ENCODE assay signal across 18 cellular contexts in genomic region chr5:103291606-103292005, GRCh38. TPM values are rescaled to one million over a fixed set of nuclear protein-coding genes. Genes with fewer than 3 reads are reported as not detected.
DNase-seq lines count a peak whose midpoint lies in the region; ATAC-seq and TF ChIP-seq lines count a peak whose summit lies in the region.
"Had no signal": no experiment of that assay in that cellular context is flagged by ENCODE, and none has a peak within 500 bp of the region (broad histone marks: within the 10 kb centered on the region; RNA-seq: fewer than 3 reads in every experiment).

No MANE protein-coding gene starts in this region.

- no peak for ATAC-seq in GM18498 (IDR thresholded peaks at IDR 0.05; ENCODE audit: unreplicated experiment)
- ATAC-seq: A549; CD8-positive, alpha-beta T cell had no signal

- TF ChIP-seq POLR2A in sigmoid colon (IDR thresholded peaks at IDR 0.05) = no peak
- TF ChIP-seq POLR2A in ovary (IDR thresholded peaks at IDR 0.05) = no peak

- peak; percentile 28 for DNase-seq in Ammon's horn (ENCODE audit: low spot score)
- DNase-seq in substantia nigra (lab: John Stamatoyannopoulos, UW) = peak in 3 of 49 donors; percentile 10 to 11 (median 11)
- DNase-seq in stimulated activated CD4-positive, alpha-beta T cell treated with anti-CD3 and anti-CD28 coated beads, Interleukin-12 subunit alpha, Interleukin-12 subunit beta, amount 100 ng/mL, for 4 hours = no peak
- no peak for DNase-seq in sigmoid colon
- DNase-seq in ovary = no peak
- DNase-seq: Calu3; CD8-positive, alpha-beta T cell; DMS79 treated with DMSO at 0.1 percent for 48 hours; GF-D8; GM23248; HCEC 1CT; IMR-90 had no signal

- intact Hi-C loops in sigmoid colon (cut with DNase I) = no loop called here
- intact Hi-C loops in ovary (cut with DNase I) = no loop called here

- H3K27me3 ChIP-seq in layer of hippocampus (ENCODE audit: control insufficient read depth, insufficient read depth, low read length) (no peaks in the 10 kb centered on the region), sigmoid colon (no peaks in the 10 kb centered on the region), ovary (no peaks in the 10 kb centered on the region)
- H3K27me3 ChIP-seq: BLaER1 treated with 17β-estradiol and CSF1 and Interleukin-3, amounts not matched to agents 10 nM and 100 nM had no signal

- TF ChIP-seq EP300 in sigmoid colon (IDR thresholded peaks at IDR 0.05) (no peak), ovary (IDR thresholded peaks at IDR 0.05) (no peak)

- TF ChIP-seq CTCF in sigmoid colon (IDR thresholded peaks at IDR 0.05) (no peak), ovary (IDR thresholded peaks at IDR 0.05) (no peak)

- H3K4me1 ChIP-seq in sigmoid colon (no peaks in the 10 kb centered on the region), ovary (ENCODE audit: insufficient read depth) (no peaks in the 10 kb centered on the region)
- H3K4me1 ChIP-seq: A549 had no signal

- H3K4me3 ChIP-seq in sigmoid colon (no peak overlapping the region), ovary (no peak overlapping the region)
- H3K4me3 ChIP-seq: A549; BLaER1 treated with 17β-estradiol and CSF1 and Interleukin-3, amounts not matched to agents 10 nM and 100 nM; GM23248 had no signal

- no peaks in the 10 kb centered on the region for H3K9me3 ChIP-seq in sigmoid colon
- H3K9me3 ChIP-seq in ovary = no peaks in the 10 kb centered on the region
- H3K9me3 ChIP-seq: A549; BLaER1 treated with 17β-estradiol and CSF1 and Interleukin-3, amounts not matched to agents 10 nM and 100 nM had no signal

- H3K27ac ChIP-seq in cingulate gyrus (ENCODE audit: low read depth, low read length) (peak overlapping the region; percentile 95), layer of hippocampus (ENCODE audit: low read depth, low read length) (peak overlapping the region; percentile 94), substantia nigra (ENCODE audit: low read depth, low read length, poor library complexity, severe bottlenecking) (peak overlapping the region; percentile 84), sigmoid colon (no peak overlapping the region), ovary (no peak overlapping the region)
- H3K27ac ChIP-seq: 22Rv1; A549; BLaER1 treated with 17β-estradiol and CSF1 and Interleukin-3, amounts not matched to agents 10 nM and 100 nM; GM23248 had no signal

- no peaks in the 10 kb centered on the region for H3K36me3 ChIP-seq in sigmoid colon
- no peaks in the 10 kb centered on the region for H3K36me3 ChIP-seq in ovary
- H3K36me3 ChIP-seq: BLaER1 treated with 17β-estradiol and CSF1 and Interleukin-3, amounts not matched to agents 10 nM and 100 nM had no signal

- 95% methylated on average over 4 of the region's 4 CpGs for WGBS in sigmoid colon, 2 donors
- 93 to 96% (median 96%) methylated on average over 4 of the region's 4 CpGs for WGBS in ovary, 3 donors

RNA-seq across cellular contexts. Expression of gene MACIR, which starts 33.0 kb away (rescaled TPM):
- 1 to 10 TPM; 2.6 to 9.3 (median 6.3) TPM for total RNA-seq in sigmoid colon
- 10 to 100 TPM; 34.2 to 74.9 (median 48.0) TPM for polyA plus RNA-seq in sigmoid colon
- 1 to 10 TPM; 3.4 to 6.3 (median 4.1) TPM for total RNA-seq in ovary
- 1 to 10 TPM; 5.8 to 7.2 TPM for polyA plus RNA-seq in ovary

Comparison
In these comparisons a context has a peak if more than half of its experiments do, and no peak if none do; other contexts are left out.
1. H3K27ac ChIP-seq: peak in cingulate gyrus (single experiment), layer of hippocampus (single experiment) and substantia nigra (single experiment); none in sigmoid colon (0 of 4) and ovary (0 of 2).